Comparison of ENCODE assay signal across 11 cellular contexts in genomic region chr2:96665083-96665569, GRCh38. TPM values are rescaled to one million over a fixed set of nuclear protein-coding genes. Genes with fewer than 3 reads are reported as not detected.
DNase-seq lines count a peak whose midpoint lies in the region; ATAC-seq and TF ChIP-seq lines count a peak whose summit lies in the region.
"Had no signal": no experiment of that assay in that cellular context is flagged by ENCODE, and none has a peak within 500 bp of the region (broad histone marks: within the 10 kb centered on the region; RNA-seq: fewer than 3 reads in every experiment).

No MANE protein-coding gene starts in this region.

- H3K4me1 Mint-ChIP-seq in activated CD4-positive, alpha-beta T cell treated with anti-CD3 and anti-CD28 coated beads, Interleukin-2, amount 10 ng/mL, durations not matched to agents 24 days and 14 days = no peaks in the 10 kb centered on the region

- H3K9me3 ChIP-seq in body of pancreas (no peaks in the 10 kb centered on the region), vagina (no peaks in the 10 kb centered on the region)

- H3K4me3 Mint-ChIP-seq in activated CD4-positive, alpha-beta T cell treated with anti-CD3 and anti-CD28 coated beads, Interleukin-2, amount 10 ng/mL, durations not matched to agents 24 days and 14 days = no peak overlapping the region
- H3K4me3 Mint-ChIP-seq: brain had no signal

- 65 to 81% methylated on average over 3 of the region's 3 CpGs for WGBS in body of pancreas, 2 donors

- H3K27ac ChIP-seq in body of pancreas (peak overlapping the region; percentile 48 to 80 (median 66)), vagina (peak overlapping the region; percentile 81)
- H3K27ac ChIP-seq: 22Rv1 had no signal

- no peaks in the 10 kb centered on the region for H3K9me3 Mint-ChIP-seq in activated CD4-positive, alpha-beta T cell treated with anti-CD3 and anti-CD28 coated beads, Interleukin-2, amount 10 ng/mL, durations not matched to agents 24 days and 14 days

- intact Hi-C loops in body of pancreas (cut with DNase I) (no loop called here), vagina (cut with DNase I) (no loop called here)
- intact Hi-C loops in activated CD4-positive, alpha-beta T cell treated with anti-CD3 and anti-CD28 coated beads, Interleukin-2, amount 10 ng/mL, durations not matched to agents 24 days and 14 days (cut with micrococcal nuclease) = no loop called here

- H3K4me3 ChIP-seq in body of pancreas (no peak overlapping the region), vagina (no peak overlapping the region)

- H3K27me3 ChIP-seq in body of pancreas (no peaks in the 10 kb centered on the region), vagina (no peaks in the 10 kb centered on the region)

- H3K36me3 ChIP-seq in body of pancreas (replicated peaks in 1 of 2; ENCODE audit: insufficient read depth in 1 of 2, low read depth in 2 of 2) (peaks cover 0 to 2% of the 10 kb centered on the region in 2 donors), vagina (no peaks in the 10 kb centered on the region)

- DNase-seq in DMS53 (lab: John Stamatoyannopoulos, UW) (peak; percentile 35), DMS53 treated with DMSO at 0.1 percent for 48 hours (lab: John Stamatoyannopoulos, UW; ENCODE audit: unreplicated experiment) (no peak), body of pancreas (peak; percentile 35 to 80 (median 52)), kidney tubule cell (ENCODE audit: low spot score) (peak; percentile 98), vagina (ENCODE audit: extremely low spot score in 2 of 2) (peak in 1 of 2 donors; percentile 96), NCI-H1694 (lab: John Stamatoyannopoulos, UW) (no peak), germinal center (ENCODE audit: low spot score) (no peak)
- no peak for DNase-seq in activated CD4-positive, alpha-beta T cell treated with anti-CD3 and anti-CD28 coated beads, Interleukin-2, amount 10 ng/mL, durations not matched to agents 24 days and 14 days

- peak; percentile 82 for ATAC-seq in body of pancreas
- ATAC-seq: Panc1 had no signal

- peaks cover 4% of the 10 kb centered on the region for H3K27me3 Mint-ChIP-seq in activated CD4-positive, alpha-beta T cell treated with anti-CD3 and anti-CD28 coated beads, Interleukin-2, amount 10 ng/mL, durations not matched to agents 24 days and 14 days

- TF ChIP-seq CTCF in body of pancreas (IDR thresholded peaks at IDR 0.05) = no peak
- TF ChIP-seq CTCF in vagina (IDR thresholded peaks at IDR 0.05) = no peak

- H3K36me3 Mint-ChIP-seq in activated CD4-positive, alpha-beta T cell treated with anti-CD3 and anti-CD28 coated beads, Interleukin-2, amount 10 ng/mL, durations not matched to agents 24 days and 14 days (ENCODE audit: low read depth) = no peaks in the 10 kb centered on the region
- H3K36me3 Mint-ChIP-seq: brain had no signal

- TF ChIP-seq POLR2A in body of pancreas (IDR thresholded peaks at IDR 0.05) = no peak
- TF ChIP-seq POLR2A in vagina (IDR thresholded peaks at IDR 0.05) = no peak

- H3K4me1 ChIP-seq in body of pancreas = peaks cover 35% of the 10 kb centered on the region
- peaks cover 16% of the 10 kb centered on the region for H3K4me1 ChIP-seq in vagina

- H3K27ac Mint-ChIP-seq in activated CD4-positive, alpha-beta T cell treated with anti-CD3 and anti-CD28 coated beads, Interleukin-2, amount 10 ng/mL, durations not matched to agents 24 days and 14 days = no peak overlapping the region

RNA-seq across cellular contexts. Expression of gene FER1L5, which starts 22.6 kb away (rescaled TPM):
- 1 to 10 TPM in 1 of 2 donors, under 1 TPM in 1; 0.78 to 3.6 TPM for total RNA-seq in body of pancreas
- total RNA-seq in vagina = 0.74 TPM
- not detected in 2 replicates for total RNA-seq in activated CD4-positive, alpha-beta T cell treated with anti-CD3 and anti-CD28 coated beads, Interleukin-2, amount 10 ng/mL, durations not matched to agents 24 days and 14 days

RNA-seq across cellular contexts. Expression of gene KANSL3, which starts 27.0 kb away (rescaled TPM):
- total RNA-seq in body of pancreas = 10 to 100 TPM; 36.6 to 50.4 TPM
- 41.7 TPM for total RNA-seq in vagina
- total RNA-seq in activated CD4-positive, alpha-beta T cell treated with anti-CD3 and anti-CD28 coated beads, Interleukin-2, amount 10 ng/mL, durations not matched to agents 24 days and 14 days = 45.5 and 46.5 TPM in 2 replicates

Comparison
In these comparisons a context has a peak if more than half of its experiments do, and no peak if none do; other contexts are left out.
1. DNase-seq: peak in DMS53 (single experiment), body of pancreas (4 of 4) and kidney tubule cell (single experiment); none in DMS53 treated with DMSO at 0.1 percent for 48 hours (single experiment), NCI-H1694 (single experiment), germinal center (single experiment) and activated CD4-positive, alpha-beta T cell treated with anti-CD3 and anti-CD28 coated beads, Interleukin-2, amount 10 ng/mL, durations not matched to agents 24 days and 14 days (single experiment).